Comparison of ENCODE assay signal across 1 cellular context in the genomic region with DNA sequence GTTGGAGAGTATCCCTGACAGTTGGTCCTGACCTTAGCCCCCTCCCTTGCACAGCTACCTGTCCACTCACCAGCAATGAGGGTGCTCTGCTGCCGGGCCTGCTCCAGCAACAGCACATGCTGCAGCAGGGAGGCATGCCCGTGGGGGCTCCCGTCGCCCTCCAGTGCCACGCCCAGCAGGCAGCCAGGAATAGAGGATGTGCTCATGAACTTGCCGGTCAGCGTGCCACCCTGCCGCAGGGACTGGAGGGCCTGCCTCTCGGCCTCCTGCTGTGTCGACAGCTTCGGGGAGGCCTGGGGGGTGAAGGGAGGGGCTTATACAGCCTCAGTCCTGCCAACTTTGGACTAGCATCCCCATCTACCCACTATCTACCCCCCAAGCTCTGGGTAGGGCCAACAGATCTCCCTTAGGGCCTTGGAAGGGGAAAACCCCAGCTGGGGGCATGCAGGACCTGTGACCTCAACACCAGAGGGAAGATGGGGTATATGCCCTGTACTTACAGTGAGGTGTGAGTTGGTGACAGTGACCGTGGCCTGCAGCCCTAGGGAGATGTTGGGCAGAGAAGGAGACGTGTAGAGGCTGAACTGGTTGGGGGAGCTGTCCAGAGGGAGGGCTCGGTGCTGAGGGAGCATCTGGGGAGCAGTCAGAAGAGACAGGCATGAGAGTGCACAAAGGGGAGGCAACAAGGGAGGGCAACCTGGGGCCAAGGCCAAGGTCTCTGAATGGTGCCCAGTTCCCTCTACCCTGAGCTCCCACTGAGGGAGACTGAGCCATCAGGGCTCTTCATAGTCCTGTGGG.
TF ChIP-seq lines count a peak whose summit lies in the region.

No MANE protein-coding gene starts in this region.

TF ChIP-seq in HepG2, 621 proteins besides CTCF, POLR2A, EP300 and RAD21:
- 0 out of 2 replicates have a peak, but pooled peaks have one; percentile 26 for TF ChIP-seq RBFOX2 (IDR thresholded peaks at IDR 0.05; ENCODE audit: low read depth, low read length)
- TF ChIP-seq AGO2 (optimal IDR thresholded peaks at IDR 0.05; ENCODE audit: low read depth, low read length) = peak; percentile 58
- TF ChIP-seq IRX3 (CRISPR knock-in tag; IDR thresholded peaks at IDR 0.05; ENCODE audit: borderline replicate concordance, low read depth) = no peak
- TF ChIP-seq RXRB (CRISPR knock-in tag; IDR thresholded peaks at IDR 0.05; ENCODE audit: borderline replicate concordance) = no peak
- TF ChIP-seq, protein P1, sequence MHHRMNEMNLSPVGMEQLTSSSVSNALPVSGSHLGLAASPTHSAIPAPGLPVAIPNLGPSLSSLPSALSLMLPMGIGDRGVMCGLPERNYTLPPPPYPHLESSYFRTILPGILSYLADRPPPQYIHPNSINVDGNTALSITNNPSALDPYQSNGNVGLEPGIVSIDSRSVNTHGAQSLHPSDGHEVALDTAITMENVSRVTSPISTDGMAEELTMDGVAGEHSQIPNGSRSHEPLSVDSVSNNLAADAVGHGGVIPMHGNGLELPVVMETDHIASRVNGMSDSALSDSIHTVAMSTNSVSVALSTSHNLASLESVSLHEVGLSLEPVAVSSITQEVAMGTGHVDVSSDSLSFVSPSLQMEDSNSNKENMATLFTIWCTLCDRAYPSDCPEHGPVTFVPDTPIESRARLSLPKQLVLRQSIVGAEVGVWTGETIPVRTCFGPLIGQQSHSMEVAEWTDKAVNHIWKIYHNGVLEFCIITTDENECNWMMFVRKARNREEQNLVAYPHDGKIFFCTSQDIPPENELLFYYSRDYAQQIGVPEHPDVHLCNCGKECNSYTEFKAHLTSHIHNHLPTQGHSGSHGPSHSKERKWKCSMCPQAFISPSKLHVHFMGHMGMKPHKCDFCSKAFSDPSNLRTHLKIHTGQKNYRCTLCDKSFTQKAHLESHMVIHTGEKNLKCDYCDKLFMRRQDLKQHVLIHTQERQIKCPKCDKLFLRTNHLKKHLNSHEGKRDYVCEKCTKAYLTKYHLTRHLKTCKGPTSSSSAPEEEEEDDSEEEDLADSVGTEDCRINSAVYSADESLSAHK (CRISPR knock-in tag; IDR thresholded peaks at IDR 0.05; ENCODE audit: borderline replicate concordance) = no peak
